ENCODE assay signal across 18 cellular contexts in the genomic region with DNA sequence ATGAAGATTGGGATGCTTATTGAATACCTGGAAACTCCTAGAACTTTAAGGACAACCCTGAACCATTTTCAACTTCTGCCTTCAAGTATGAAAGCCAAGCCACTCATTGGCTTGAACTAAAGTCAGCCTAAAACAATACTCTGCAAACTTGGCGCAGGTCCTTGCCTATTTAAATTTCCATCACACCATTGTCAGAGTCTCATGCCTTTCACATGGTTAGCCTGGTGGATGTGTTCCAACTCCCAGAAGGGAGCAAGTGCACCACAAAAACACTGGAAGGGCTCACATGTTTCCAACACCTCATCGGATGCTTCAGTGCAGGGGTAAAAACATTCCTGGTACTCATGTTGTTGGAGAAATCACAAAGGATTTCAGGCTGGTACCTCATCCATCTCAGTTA.
DNase-seq lines count a peak whose midpoint lies in the region; ATAC-seq and TF ChIP-seq lines count a peak whose summit lies in the region.
"Had no signal": no experiment of that assay in that cellular context is flagged by ENCODE, and none has a peak within 500 bp of the region (broad histone marks: within the 10 kb centered on the region; RNA-seq: fewer than 3 reads in every experiment).

No MANE protein-coding gene starts in this region.

- H3K4me3 ChIP-seq in ascending aorta: no peak overlapping the region
- no peak overlapping the region for H3K4me3 ChIP-seq in fibroblast of pulmonary artery (replicated peaks; ENCODE audit: low read depth, low read length)
- no peak overlapping the region for H3K4me3 ChIP-seq in skeletal muscle cell (ENCODE audit: low read depth, low read length)
- H3K4me3 ChIP-seq: gastroesophageal sphincter, GM12878, left lung, smooth muscle cell had no signal

- no peaks in the 10 kb centered on the region for H3K9me3 ChIP-seq in ascending aorta
- H3K9me3 ChIP-seq: Caco-2, gastroesophageal sphincter, left lung had no signal

- no peaks in the 10 kb centered on the region for H3K27me3 ChIP-seq in ascending aorta
- H3K27me3 ChIP-seq: gastroesophageal sphincter, left lung had no signal

- peak; percentile 67 for DNase-seq in LHCN-M2 (ENCODE audit: low read depth)
- DNase-seq in ascending aorta (ENCODE audit: low spot score in 2 of 2): peak; percentile 24 to 81
- peak; percentile 55 for DNase-seq in fibroblast of pulmonary artery (ENCODE audit: low read depth)
- DNase-seq in skeletal muscle cell (ENCODE audit: low read depth): peak; percentile 33
- no peak for DNase-seq in epidermal melanocyte (ENCODE audit: insufficient read length, low spot score)
- no peak for DNase-seq in posterior vena cava (ENCODE audit: low spot score)
- DNase-seq: activated naive CD4-positive, alpha-beta T cell treated with anti-CD3 and anti-CD28 coated beads, Interleukin-2, amount 50 U/mL, for 16 hours; activated T-cell treated with anti-CD3 and anti-CD28 coated beads for 4 hours; Caco-2; NCI-H2107; NCI-H526 treated with DMSO at 0.1 percent for 48 hours; stimulated activated CD4-positive, alpha-beta T cell treated with anti-CD3 and anti-CD28 coated beads, Interleukin-4, amount 100 ng/mL, for 4 hours; stimulated activated CD8-positive, alpha-beta memory T cell treated with anti-CD3 and anti-CD28 coated beads, Interleukin-4, amount 100 ng/mL, for 48 hours had no signal

- no peak for TF ChIP-seq CTCF in ascending aorta (IDR thresholded peaks at IDR 0.05)
- no peak for TF ChIP-seq CTCF in fibroblast of pulmonary artery (IDR thresholded peaks at IDR 0.05; ENCODE audit: low read length, missing control alignments)

- ATAC-seq in HG03354 (IDR thresholded peaks at IDR 0.05; ENCODE audit: poor library complexity, severe bottlenecking, unreplicated experiment): no peak
- ATAC-seq: gastroesophageal sphincter, GM12878, left lung had no signal

- H3K4me1 ChIP-seq in ascending aorta: peaks cover 0 to 20% of the 10 kb centered on the region in 2 donors
- H3K4me1 ChIP-seq: Caco-2, left lung had no signal

- intact Hi-C loops in ascending aorta (cut with DNase I): no loop called here
- intact Hi-C loops in posterior vena cava (cut with DNase I): no loop called here

- H3K27ac ChIP-seq in ascending aorta: peak overlapping the region; percentile 60 to 63
- H3K27ac ChIP-seq: left lung had no signal

- H3K36me3 ChIP-seq in ascending aorta: no peaks in the 10 kb centered on the region
- H3K36me3 ChIP-seq: gastroesophageal sphincter, left lung had no signal

Comparison
In these comparisons a context has a peak if more than half of its experiments do, and no peak if none do; other contexts are left out.
1. DNase-seq: peak in LHCN-M2 (single experiment), ascending aorta (2 of 2), fibroblast of pulmonary artery (single experiment) and skeletal muscle cell (single experiment); none in epidermal melanocyte (single experiment) and posterior vena cava (single experiment).